Comparison of ENCODE assay signal across 21 cellular contexts in genomic region chr14:24369907-24370687, GRCh38. TPM values are rescaled to one million over a fixed set of nuclear protein-coding genes. Genes with fewer than 3 reads are reported as not detected.
A peak's percentile ranks its signal among the peaks of the same experiment; 100 is the strongest.
DNase-seq lines count a peak whose midpoint lies in the region; ATAC-seq, FAIRE-seq and TF ChIP-seq lines count a peak whose summit lies in the region.
"Had no signal": no experiment of that assay in that cellular context is flagged by ENCODE, and none has a peak within 500 bp of the region (broad histone marks: within the 10 kb centered on the region; RNA-seq: fewer than 3 reads in every experiment).

No MANE protein-coding gene starts in this region.

- TF ChIP-seq CTCF in AG09309 (IDR thresholded peaks at IDR 0.05; ENCODE audit: control insufficient read depth, insufficient read depth, low read depth, low read length, missing control alignments) (no peak), OCI-LY1 (IDR thresholded peaks at IDR 0.05; ENCODE audit: low read length) (no peak), foreskin fibroblast (IDR thresholded peaks at IDR 0.05; ENCODE audit: low read depth, low read length) (no peak), sigmoid colon (IDR thresholded peaks at IDR 0.05) (no peak)

- H3K79me2 ChIP-seq in OCI-LY1 (ENCODE audit: insufficient read depth, low read length) = no peaks in the 10 kb centered on the region

- no peaks in the 10 kb centered on the region for H4K20me1 ChIP-seq in OCI-LY1 (ENCODE audit: insufficient read depth, low read length)

- H3K4me1 ChIP-seq in OCI-LY1 (ENCODE audit: insufficient read depth, low read length, severe bottlenecking) = peaks cover 36% of the 10 kb centered on the region
- H3K4me1 ChIP-seq in sigmoid colon = peaks cover 0 to 60% (median 38%) of the 10 kb centered on the region in 4 donors

- intact Hi-C loops in sigmoid colon (cut with DNase I) = loop anchor here (5.0 kb wide), 1 partner anchor 228 kb away; the partner anchor contains the start of gene EMC9

- peaks cover 6% of the 10 kb centered on the region for H3K36me3 ChIP-seq in OCI-LY1 (ENCODE audit: insufficient read depth, low read length)
- peaks cover 15 to 54% (median 22%) of the 10 kb centered on the region in 4 donors for H3K36me3 ChIP-seq in sigmoid colon

- no peaks in the 10 kb centered on the region for H3F3A ChIP-seq in OCI-LY1 (ENCODE audit: insufficient read depth, low read length)

- H2AFZ ChIP-seq in OCI-LY1 (ENCODE audit: low read length) = no peak overlapping the region

- DNase-seq in AG09309 (ENCODE audit: low read depth) (no peak), foreskin fibroblast (no peak), sigmoid colon (no peak), H54 (ENCODE audit: insufficient read length, low spot score) (no peak)
- DNase-seq in stimulated activated naive CD4-positive, alpha-beta T cell (lab: John Stamatoyannopoulos, UW) = no peak
- DNase-seq in activated CD4-positive, alpha-beta T cell treated with anti-CD3 and anti-CD28 coated beads, Interleukin-2, amount 50 U/mL, for 48 hours = no peak
- DNase-seq: activated CD4-positive, alpha-beta T cell treated with anti-CD3 and anti-CD28 coated beads, Interleukin-2, amount 50 U/mL, for 1 hour; activated CD8-positive, alpha-beta memory T cell treated with anti-CD3 and anti-CD28 coated beads, Interleukin-2, amount 50 U/mL, for 4 hours; activated gamma-delta T cell; CD4-positive, CD25-positive, alpha-beta regulatory T cell; dermis blood vessel endothelial cell; naive thymus-derived CD4-positive, alpha-beta T cell; NCI-H1694; NCI-H69; SHP77 treated with DMSO at 0.1 percent for 48 hours; small intestine; stimulated activated CD4-positive, alpha-beta T cell treated with anti-CD3 and anti-CD28 coated beads, Interleukin-2, amount 100 ng/mL, for 48 hours had no signal

- TF ChIP-seq POLR2A in sigmoid colon (IDR thresholded peaks at IDR 0.05) (no peak), H54 (IDR thresholded peaks at IDR 0.05; ENCODE audit: low read depth, low read length) (no peak)

- no peak for FAIRE-seq in H54 (lab: Jason Lieb, UNC)
- FAIRE-seq: frontal cortex, small intestine had no signal

- H3K9ac ChIP-seq in OCI-LY1 (ENCODE audit: low read length) = no peak overlapping the region

- no peaks in the 10 kb centered on the region for H3K27me3 ChIP-seq in OCI-LY1 (ENCODE audit: insufficient read depth, low read length)
- no peaks in the 10 kb centered on the region for H3K27me3 ChIP-seq in sigmoid colon

- WGBS in sigmoid colon, 2 donors = 89% methylated on average over 32 of the region's 32 CpGs

- H3K4me2 ChIP-seq in OCI-LY1 (ENCODE audit: low read length) = no peak overlapping the region

- H3K4me3 ChIP-seq in AG09309 (ENCODE audit: control insufficient read depth, low read depth, low read length) (peak overlapping the region; percentile 100), OCI-LY1 (ENCODE audit: low read depth, low read length, poor library complexity, severe bottlenecking) (no peak overlapping the region), foreskin fibroblast (ENCODE audit: low read depth in 1 of 2, low read length in 2 of 2) (peak overlapping the region; percentile 91 to 99), sigmoid colon (no peak overlapping the region)

- H3K9me3 ChIP-seq in OCI-LY1 (ENCODE audit: low read length) = no peaks in the 10 kb centered on the region
- H3K9me3 ChIP-seq in sigmoid colon = no peaks in the 10 kb centered on the region

- H3K27ac ChIP-seq in OCI-LY1 (ENCODE audit: low read depth, low read length, poor library complexity, severe bottlenecking) (peak overlapping the region; percentile 40), sigmoid colon (peak overlapping the region; percentile 91 to 99 (median 98))

- H3K9me2 ChIP-seq in OCI-LY1 (ENCODE audit: low read depth, low read length) = no peaks in the 10 kb centered on the region

- ATAC-seq in GM19324 (IDR thresholded peaks at IDR 0.05; ENCODE audit: low FRiP score, unreplicated experiment) = no peak
- ATAC-seq: naive thymus-derived CD4-positive, alpha-beta T cell had no signal

- TF ChIP-seq EP300 in sigmoid colon (IDR thresholded peaks at IDR 0.05) = no peak

RNA-seq across cellular contexts. Expression of gene NFATC4, which starts 2.1 kb away (rescaled TPM):
- total RNA-seq in sigmoid colon = 100 to 1,000 TPM in 1 of 4 donors, 10 to 100 TPM in 3; 29.6 to 120 (median 67.3) TPM
- polyA plus RNA-seq in sigmoid colon = 10 to 100 TPM; 10.4 to 45.1 (median 15.6) TPM
- total RNA-seq: CD4-positive, CD25-positive, alpha-beta regulatory T cell; naive thymus-derived CD4-positive, alpha-beta T cell; T-helper 1 cell treated with Interleukin-12 subunit alpha and Interleukin-12 subunit beta and Interleukin-4 antibody, amounts not matched to agents 30 ng/mL and 1 ng/mL, for 36 hours had no signal
- polyA plus RNA-seq: CD4-positive, CD25-positive, alpha-beta regulatory T cell; naive thymus-derived CD4-positive, alpha-beta T cell had no signal

RNA-seq across cellular contexts. Expression of gene NYNRIN, which starts 28.7 kb away (rescaled TPM):
- total RNA-seq in sigmoid colon = 10 to 100 TPM in 1 of 4 donors, 1 to 10 TPM in 3; 6.8 to 17.4 (median 7.0) TPM
- 1 to 10 TPM in 1 of 3 donors, under 1 TPM in 2; 0.60 to 6.5 (median 0.92) TPM for polyA plus RNA-seq in sigmoid colon
- polyA plus RNA-seq: naive thymus-derived CD4-positive, alpha-beta T cell had no signal

RNA-seq across cellular contexts. Expression of gene RIPK3, which starts 30.3 kb away (rescaled TPM):
- 10 to 100 TPM in 1 of 4 donors, 1 to 10 TPM in 3; 2.6 to 12.5 (median 3.7) TPM for total RNA-seq in sigmoid colon
- polyA plus RNA-seq in sigmoid colon = 10 to 100 TPM; 28.8 to 66.4 (median 43.5) TPM

RNA-seq across cellular contexts. Expression of gene ADCY4, which starts 35.2 kb away (rescaled TPM):
- 10 to 100 TPM in 3 of 4 donors, 1 to 10 TPM in 1; 8.1 to 36.0 (median 17.7) TPM for total RNA-seq in sigmoid colon
- polyA plus RNA-seq in sigmoid colon = 10 to 100 TPM in 1 of 3 donors, 1 to 10 TPM in 2; 1.4 to 16.5 (median 2.4) TPM

RNA-seq across cellular contexts. Expression of gene LTB4R, which starts 58.8 kb away (rescaled TPM):
- total RNA-seq in sigmoid colon = 1 to 10 TPM; 2.1 to 4.2 (median 2.9) TPM
- 1 to 10 TPM in 2 of 3 donors, under 1 TPM in 1; 0.60 to 9.8 (median 2.1) TPM for polyA plus RNA-seq in sigmoid colon

Comparison
In these comparisons a context has a peak if more than half of its experiments do, and no peak if none do; other contexts are left out.
1. H3K4me3 ChIP-seq: peak in AG09309 (single experiment) and foreskin fibroblast (2 of 2); none in OCI-LY1 (single experiment) and sigmoid colon (0 of 4).